ENCODE assay signal across 10 cellular contexts in the genomic region with DNA sequence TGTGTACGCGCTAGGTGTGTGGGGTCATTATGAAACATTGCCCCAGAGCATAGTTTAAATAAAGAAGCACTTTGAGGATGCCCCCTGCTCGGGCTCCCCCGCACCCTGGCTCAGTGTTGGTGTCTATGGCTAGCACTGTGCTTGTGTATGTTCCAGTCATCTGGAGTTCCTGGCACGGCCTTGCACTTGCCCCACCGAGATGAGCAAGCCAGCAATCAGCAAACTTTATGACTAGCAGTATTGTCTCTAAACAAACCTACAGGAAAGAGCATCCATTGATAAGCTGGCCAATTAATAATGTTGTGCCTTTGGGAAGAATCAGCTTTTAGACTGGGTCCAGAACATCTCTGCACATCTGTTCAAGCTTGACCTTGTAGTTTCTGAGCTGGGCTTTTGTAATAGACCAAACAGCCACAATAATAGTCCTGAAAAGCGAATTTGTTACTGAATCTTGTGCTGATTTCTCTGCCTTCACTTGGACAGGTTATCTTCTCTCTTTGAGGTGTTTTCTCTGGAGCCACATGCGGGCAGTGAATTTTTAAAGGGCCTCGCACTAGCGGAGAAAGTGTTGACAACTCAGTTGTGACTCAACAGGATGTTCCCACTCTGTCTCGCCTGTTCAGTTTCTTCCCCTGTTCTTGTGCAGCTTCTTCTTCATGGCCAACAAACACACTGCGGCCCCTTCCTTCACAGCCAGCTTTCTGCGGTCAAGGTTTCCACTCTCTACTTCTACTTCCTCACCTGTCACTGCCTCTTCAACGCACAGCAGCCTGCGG. TPM values are rescaled to one million over a fixed set of nuclear protein-coding genes. Genes with fewer than 3 reads are reported as not detected.
DNase-seq lines count a peak whose midpoint lies in the region; ATAC-seq and TF ChIP-seq lines count a peak whose summit lies in the region.
"Had no signal": no experiment of that assay in that cellular context is flagged by ENCODE, and none has a peak within 500 bp of the region (broad histone marks: within the 10 kb centered on the region; RNA-seq: fewer than 3 reads in every experiment).

No MANE protein-coding gene starts in this region.

- ATAC-seq in activated CD8-positive, alpha-beta memory T cell treated with anti-CD3 and anti-CD28 coated beads, Interleukin-2, amount 10 ng/mL, durations not matched to agents 7 days and 5 days: no peak
- no peak for ATAC-seq in GM18520 (IDR thresholded peaks at IDR 0.05; ENCODE audit: unreplicated experiment)

- no peaks in the 10 kb centered on the region for H3K36me3 Mint-ChIP-seq in activated CD8-positive, alpha-beta memory T cell treated with anti-CD3 and anti-CD28 coated beads, Interleukin-2, amount 10 ng/mL, durations not matched to agents 7 days and 5 days

- peak overlapping the region; percentile 56 for H3K4me3 ChIP-seq in astrocyte of the cerebellum (ENCODE audit: low read depth, low read length)

- intact Hi-C loops in posterior cingulate gyrus (cut with DNase I): loop anchor here (10.0 kb wide), 1 partner anchor 50 kb away; no protein-coding TSS in a partner anchor

- TF ChIP-seq CTCF in astrocyte of the cerebellum (IDR thresholded peaks at IDR 0.05; ENCODE audit: low read depth, low read length, missing control alignments): no peak

- in situ Hi-C loops in astrocyte of the cerebellum (cut with HindIII; ENCODE audit: low sequenced_read_pairs): no loop called here

- DNase-seq in EH (ENCODE audit: low read depth) (peak; percentile 15), astrocyte of the cerebellum (ENCODE audit: low read depth) (no peak), hypothalamus (lab: John Stamatoyannopoulos, UW) (peak in 41 of 51 donors; percentile 1 to 79 (median 43)), posterior cingulate gyrus (peak; percentile 40 to 95 (median 66)), SW480 (ENCODE audit: low spot score) (no peak), HuH-7.5 (ENCODE audit: low spot score) (no peak)
- no peak for DNase-seq in activated CD8-positive, alpha-beta memory T cell treated with anti-CD3 and anti-CD28 coated beads, Interleukin-2, amount 10 ng/mL, durations not matched to agents 7 days and 5 days
- DNase-seq: NCI-H524; stimulated activated CD4-positive, alpha-beta T cell treated with anti-CD3 and anti-CD28 coated beads, Interleukin-12 subunit alpha, Interleukin-12 subunit beta, amount 100 ng/mL, for 4 hours had no signal

- no peaks in the 10 kb centered on the region for H3K9me3 Mint-ChIP-seq in activated CD8-positive, alpha-beta memory T cell treated with anti-CD3 and anti-CD28 coated beads, Interleukin-2, amount 10 ng/mL, durations not matched to agents 7 days and 5 days (ENCODE audit: low read depth)

- peaks cover 40% of the 10 kb centered on the region for H3K27me3 Mint-ChIP-seq in activated CD8-positive, alpha-beta memory T cell treated with anti-CD3 and anti-CD28 coated beads, Interleukin-2, amount 10 ng/mL, durations not matched to agents 7 days and 5 days

- CTCF ChIA-PET in activated CD8-positive, alpha-beta memory T cell treated with anti-CD3 and anti-CD28 coated beads, Interleukin-2, amount 10 ng/mL, durations not matched to agents 7 days and 5 days (lab: Charles Lee): interaction anchor here (0.7 kb wide), 1 partner anchor 138 kb away, joined by 3 read pairs; no protein-coding TSS in a partner anchor

- no peak overlapping the region for H3K27ac Mint-ChIP-seq in activated CD8-positive, alpha-beta memory T cell treated with anti-CD3 and anti-CD28 coated beads, Interleukin-2, amount 10 ng/mL, durations not matched to agents 7 days and 5 days

- H3K4me1 Mint-ChIP-seq in activated CD8-positive, alpha-beta memory T cell treated with anti-CD3 and anti-CD28 coated beads, Interleukin-2, amount 10 ng/mL, durations not matched to agents 7 days and 5 days: peaks cover 3% of the 10 kb centered on the region

- no peak overlapping the region for H3K4me3 Mint-ChIP-seq in activated CD8-positive, alpha-beta memory T cell treated with anti-CD3 and anti-CD28 coated beads, Interleukin-2, amount 10 ng/mL, durations not matched to agents 7 days and 5 days

RNA-seq across cellular contexts. Expression of a gene that starts 0.9 kb away (rescaled TPM):
- total RNA-seq in activated CD8-positive, alpha-beta memory T cell treated with anti-CD3 and anti-CD28 coated beads, Interleukin-2, amount 10 ng/mL, durations not matched to agents 7 days and 5 days: not detected

Comparison
In these comparisons a context has a peak if more than half of its experiments do, and no peak if none do; other contexts are left out.
1. DNase-seq: peak in EH (single experiment), hypothalamus (41 of 51) and posterior cingulate gyrus (10 of 10); none in astrocyte of the cerebellum (single experiment), activated CD8-positive, alpha-beta memory T cell treated with anti-CD3 and anti-CD28 coated beads, Interleukin-2, amount 10 ng/mL, durations not matched to agents 7 days and 5 days (single experiment), SW480 (single experiment) and HuH-7.5 (single experiment).